In the genomic region with DNA sequence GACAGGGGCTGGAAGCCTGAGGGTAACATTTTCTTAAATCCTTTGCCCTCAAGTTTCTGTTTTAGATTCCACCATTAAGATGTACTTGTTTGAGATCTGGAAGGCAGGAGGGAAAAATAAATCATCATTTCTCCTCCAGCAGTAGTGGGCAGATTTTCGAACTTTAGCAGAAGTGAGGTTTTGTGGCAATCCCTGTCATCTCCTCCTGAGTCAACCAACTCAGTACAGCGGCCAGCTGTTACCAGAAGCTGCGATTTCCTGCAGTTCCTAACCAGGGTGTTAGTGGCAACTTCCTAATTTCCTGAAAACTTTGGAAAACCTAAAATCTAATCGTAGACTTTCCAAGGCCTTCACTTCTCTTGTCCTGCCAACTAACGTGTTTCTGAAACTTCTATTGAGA, we compare ENCODE assay signal across 12 cellular contexts.
DNase-seq lines count a peak whose midpoint lies in the region; ATAC-seq and TF ChIP-seq lines count a peak whose summit lies in the region.
"Had no signal": no experiment of that assay in that cellular context is flagged by ENCODE, and none has a peak within 500 bp of the region (broad histone marks: within the 10 kb centered on the region; RNA-seq: fewer than 3 reads in every experiment).

No MANE protein-coding gene starts in this region.

- peaks cover 0 to 4% (median 0%) of the 10 kb centered on the region in 5 donors for H3K9me3 Mint-ChIP-seq in CD8-positive, alpha-beta memory T cell

- ATAC-seq in GM19328 (IDR thresholded peaks at IDR 0.05; ENCODE audit: unreplicated experiment): peak; percentile 54
- ATAC-seq: Right ventricle myocardium inferior had no signal

- no peaks in the 10 kb centered on the region for H3K36me3 Mint-ChIP-seq in CD8-positive, alpha-beta memory T cell

- H3K27me3 Mint-ChIP-seq in CD8-positive, alpha-beta memory T cell: no peaks in the 10 kb centered on the region

- no peak for DNase-seq in CD8-positive, alpha-beta memory T cell
- DNase-seq in LHCN-M2 (ENCODE audit: low read depth) (peak; percentile 80), fibroblast of mammary gland (ENCODE audit: low read depth) (peak; percentile 23), GM10266 (ENCODE audit: extremely low spot score) (no peak), SW 1271 (lab: John Stamatoyannopoulos, UW) (no peak), 8988T (no peak)
- DNase-seq in effector CD4-positive, alpha-beta T cell: no peak
- DNase-seq: DMS53, NCI-H1105 treated with DMSO at 0.1 percent for 48 hours had no signal

- H3K36me3 ChIP-seq in CD8-positive, alpha-beta memory T cell (ENCODE audit: insufficient read depth, low read length): no peaks in the 10 kb centered on the region
- H3K36me3 ChIP-seq: neutrophil had no signal

- H3K4me3 Mint-ChIP-seq in CD8-positive, alpha-beta memory T cell: peak overlapping the region in 4 of 7 donors; percentile 14 to 66 (median 44)

- H3K9me3 ChIP-seq in CD8-positive, alpha-beta memory T cell (ENCODE audit: low read length): no peaks in the 10 kb centered on the region
- H3K9me3 ChIP-seq: neutrophil had no signal

- CTCF ChIA-PET in CD8-positive, alpha-beta memory T cell (lab: Charles Lee): no interaction called here

- no peaks in the 10 kb centered on the region for H3K27me3 ChIP-seq in CD8-positive, alpha-beta memory T cell (ENCODE audit: insufficient read depth, low read length, poor library complexity, severe bottlenecking)
- H3K27me3 ChIP-seq: neutrophil had no signal

- H3K27ac Mint-ChIP-seq in CD8-positive, alpha-beta memory T cell: peak overlapping the region in 2 of 8 donors; percentile 40 to 67

- TF ChIP-seq CTCF in fibroblast of mammary gland (conservative IDR thresholded peaks at IDR 0.05; ENCODE audit: control insufficient read depth, insufficient read depth, low read depth, low read length) (no peak), GM10266 (IDR thresholded peaks at IDR 0.05; ENCODE audit: control insufficient read depth, insufficient read depth, low read depth, missing control alignments) (no peak)

- POLR2A ChIA-PET in CD8-positive, alpha-beta memory T cell (lab: Charles Lee): no interaction called here

- peaks cover 5 to 11% (median 8%) of the 10 kb centered on the region in 3 donors for H3K4me1 Mint-ChIP-seq in CD8-positive, alpha-beta memory T cell

- no peak overlapping the region for H3K4me3 ChIP-seq in CD8-positive, alpha-beta memory T cell (ENCODE audit: low read length)
- H3K4me3 ChIP-seq in fibroblast of mammary gland (ENCODE audit: control insufficient read depth, low read depth, low read length): no peak overlapping the region

- H3K4me1 ChIP-seq in CD8-positive, alpha-beta memory T cell (ENCODE audit: insufficient read depth, low read length): no peaks in the 10 kb centered on the region

- H3K27ac ChIP-seq in CD8-positive, alpha-beta memory T cell (ENCODE audit: low read depth, low read length): no peak overlapping the region
- H3K27ac ChIP-seq: neutrophil had no signal

Comparison
In these comparisons a context has a peak if more than half of its experiments do, and no peak if none do; other contexts are left out.
1. DNase-seq: peak in LHCN-M2 (single experiment) and fibroblast of mammary gland (single experiment); none in CD8-positive, alpha-beta memory T cell (0 of 5), GM10266 (single experiment), effector CD4-positive, alpha-beta T cell (single experiment), SW 1271 (0 of 2) and 8988T (single experiment).